8 cellular contexts compared by ENCODE assay signal in genomic region chr15:72116680-72117447, GRCh38. TPM values are rescaled to one million over a fixed set of nuclear protein-coding genes. Genes with fewer than 3 reads are reported as not detected.
A peak's percentile ranks its signal among the peaks of the same experiment; 100 is the strongest.
DNase-seq lines count a peak whose midpoint lies in the region; ATAC-seq and TF ChIP-seq lines count a peak whose summit lies in the region.

No MANE protein-coding gene starts in this region.

- DNase-seq in BE2C (peak; percentile 37), GM19238 (ENCODE audit: insufficient read length, low spot score) (peak; percentile 9), NCI-H1105 treated with DMSO at 0.1 percent for 48 hours (lab: John Stamatoyannopoulos, UW) (peak; percentile 24), ascending aorta (ENCODE audit: low spot score in 2 of 2) (peak in 1 of 2 donors; percentile 67), hepatocyte (ENCODE audit: low spot score) (peak; percentile 53)

- ATAC-seq in HG02571 (IDR thresholded peaks at IDR 0.05; ENCODE audit: unreplicated experiment) (no peak), GM19463 (IDR thresholded peaks at IDR 0.05; ENCODE audit: unreplicated experiment) (no peak)

- H3K27ac ChIP-seq in ascending aorta (peak overlapping the region; percentile 90 to 97), hepatocyte (peak overlapping the region; percentile 95), rectal smooth muscle tissue (ENCODE audit: low read depth, low read length) (peak overlapping the region; percentile 95)

- peak overlapping the region; percentile 91 for H3K4me2 ChIP-seq in hepatocyte

- peak overlapping the region; percentile 84 for H3K4me3 ChIP-seq in BE2C (ENCODE audit: low read depth, low read length)
- peak overlapping the region; percentile 74 to 87 for H3K4me3 ChIP-seq in ascending aorta
- H3K4me3 ChIP-seq in hepatocyte = peak overlapping the region; percentile 95
- peak overlapping the region; percentile 93 for H3K4me3 ChIP-seq in rectal smooth muscle tissue (ENCODE audit: low read length)

- TF ChIP-seq CTCF in BE2C (IDR thresholded peaks at IDR 0.05; ENCODE audit: low read depth, low read length) = no peak
- no peak for TF ChIP-seq CTCF in ascending aorta (IDR thresholded peaks at IDR 0.05)
- TF ChIP-seq CTCF in hepatocyte (IDR thresholded peaks at IDR 0.05; ENCODE audit: poor library complexity) = no peak

- peaks cover 20% of the 10 kb centered on the region for H4K20me1 ChIP-seq in hepatocyte (ENCODE audit: insufficient read depth, poor library complexity, severe bottlenecking)

- no peaks in the 10 kb centered on the region for H3K9me2 ChIP-seq in hepatocyte (replicated peaks; ENCODE audit: insufficient read depth)

- intact Hi-C loops in ascending aorta (cut with DNase I) = loop anchor here (5.0 kb wide), 1 partner anchor 355 kb away; the partner anchor contains the start of gene ARIH1

- H3K27me3 ChIP-seq in BE2C (no peaks in the 10 kb centered on the region), ascending aorta (no peaks in the 10 kb centered on the region), hepatocyte (no peaks in the 10 kb centered on the region), rectal smooth muscle tissue (ENCODE audit: control insufficient read depth, insufficient read depth, low read length) (no peaks in the 10 kb centered on the region)

- peak overlapping the region; percentile 87 for H3K9ac ChIP-seq in rectal smooth muscle tissue (ENCODE audit: low read length)

- peaks cover 70% of the 10 kb centered on the region for H3K79me2 ChIP-seq in hepatocyte

- H3K4me1 ChIP-seq in BE2C (no peaks in the 10 kb centered on the region; the same call in 1 of the 2 replicates), ascending aorta (peaks cover 0 to 10% of the 10 kb centered on the region in 2 donors), hepatocyte (ENCODE audit: insufficient read depth) (peaks cover 12% of the 10 kb centered on the region), rectal smooth muscle tissue (ENCODE audit: control insufficient read depth, insufficient read depth, low read length) (peaks cover 25% of the 10 kb centered on the region)

- peak overlapping the region; percentile 76 for H2AFZ ChIP-seq in hepatocyte

- H3K36me3 ChIP-seq in BE2C (no peaks in the 10 kb centered on the region; the same call in 1 of the 2 replicates), ascending aorta (no peaks in the 10 kb centered on the region), hepatocyte (replicated peaks; ENCODE audit: insufficient read depth, low read depth) (no peaks in the 10 kb centered on the region), rectal smooth muscle tissue (ENCODE audit: control insufficient read depth, insufficient read depth, low read length) (no peaks in the 10 kb centered on the region)

- H3K9me3 ChIP-seq in BE2C (no peaks in the 10 kb centered on the region), ascending aorta (no peaks in the 10 kb centered on the region), hepatocyte (ENCODE audit: low read depth) (no peaks in the 10 kb centered on the region)

- 3% methylated on average over 23 of the region's 23 CpGs for WGBS in hepatocyte (ENCODE audit: low lambda C conversion rate, missing lambda C conversion rate)

RNA-seq across cellular contexts. Expression of gene MYO9A, which starts 1.1 kb away (rescaled TPM):
- polyA plus RNA-seq in BE2C (2012; ENCODE audit: insufficient read depth, insufficient read length, low read depth) = 4.1 TPM
- total RNA-seq in ascending aorta (128 TPM), hepatocyte (38.2 and 42.8 TPM in 2 replicates)
- 13.1 and 17.9 TPM in 2 replicates for polyA plus RNA-seq in hepatocyte

RNA-seq across cellular contexts. Expression of gene SENP8, which starts 1.3 kb away (rescaled TPM):
- polyA plus RNA-seq in BE2C (2012; ENCODE audit: insufficient read depth, insufficient read length, low read depth) = 1.3 TPM
- total RNA-seq in ascending aorta (3.5 TPM), hepatocyte (2.0 and 3.6 TPM in 2 replicates)
- polyA plus RNA-seq in hepatocyte = 1.5 and 2.2 TPM in 2 replicates
